26 cellular contexts compared by ENCODE assay signal in the genomic region with DNA sequence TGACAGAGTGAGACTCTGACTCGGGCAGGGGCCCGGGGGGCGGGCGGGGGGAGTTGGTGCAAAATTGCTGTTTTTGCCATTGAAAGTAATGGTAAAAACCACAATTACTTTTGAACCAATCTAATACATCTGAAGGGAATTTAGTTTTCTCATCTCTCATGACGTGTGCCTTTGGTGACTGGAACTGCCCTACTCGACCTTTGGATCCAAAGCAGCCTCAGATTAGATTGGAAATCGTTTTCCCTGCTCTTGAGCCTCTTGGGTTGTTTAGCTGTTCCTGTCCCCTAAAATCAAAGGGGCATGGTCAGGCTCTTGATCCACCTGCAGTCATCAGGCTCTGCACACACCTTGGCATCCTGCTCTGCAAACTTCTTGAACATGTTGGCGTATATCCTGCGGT.
A peak's percentile ranks its signal among the peaks of the same experiment; 100 is the strongest.
DNase-seq lines count a peak whose midpoint lies in the region; ATAC-seq and TF ChIP-seq lines count a peak whose summit lies in the region.
"Had no signal": no experiment of that assay in that cellular context is flagged by ENCODE, and none has a peak within 500 bp of the region (broad histone marks: within the 10 kb centered on the region; RNA-seq: fewer than 3 reads in every experiment).

No MANE protein-coding gene starts in this region.

- peaks cover 45 to 53% of the 10 kb centered on the region in 2 donors for H3K36me3 ChIP-seq in thyroid gland

- H3K4me3 Mint-ChIP-seq in activated naive CD4-positive, alpha-beta T cell treated with anti-CD3 and anti-CD28 coated beads, Interleukin-2, amount 50 U/mL, for 24 hours = no peak overlapping the region
- H3K4me3 Mint-ChIP-seq in activated naive CD4-positive, alpha-beta T cell treated with anti-CD3 and anti-CD28 coated beads, Interleukin-2, amount 10 ng/mL, durations not matched to agents 7 days and 5 days = no peak overlapping the region
- H3K4me3 Mint-ChIP-seq in glutamatergic neuron (ENCODE audit: unreplicated experiment) = no peak overlapping the region
- H3K4me3 Mint-ChIP-seq: CD8-positive, alpha-beta T cell had no signal

- H3K4me1 Mint-ChIP-seq in activated naive CD4-positive, alpha-beta T cell treated with anti-CD3 and anti-CD28 coated beads, Interleukin-2, amount 50 U/mL, for 24 hours = peaks cover 4% of the 10 kb centered on the region
- H3K4me1 Mint-ChIP-seq in activated naive CD4-positive, alpha-beta T cell treated with anti-CD3 and anti-CD28 coated beads, Interleukin-2, amount 10 ng/mL, durations not matched to agents 7 days and 5 days = peaks cover 3% of the 10 kb centered on the region
- peaks cover 18% of the 10 kb centered on the region for H3K4me1 Mint-ChIP-seq in glutamatergic neuron (ENCODE audit: low read depth, unreplicated experiment)

- H3K27me3 Mint-ChIP-seq in activated naive CD4-positive, alpha-beta T cell treated with anti-CD3 and anti-CD28 coated beads, Interleukin-2, amount 50 U/mL, for 24 hours = no peaks in the 10 kb centered on the region
- no peaks in the 10 kb centered on the region for H3K27me3 Mint-ChIP-seq in activated naive CD4-positive, alpha-beta T cell treated with anti-CD3 and anti-CD28 coated beads, Interleukin-2, amount 10 ng/mL, durations not matched to agents 7 days and 5 days
- no peaks in the 10 kb centered on the region for H3K27me3 Mint-ChIP-seq in glutamatergic neuron (ENCODE audit: unreplicated experiment)

- H3K36me3 Mint-ChIP-seq in activated naive CD4-positive, alpha-beta T cell treated with anti-CD3 and anti-CD28 coated beads, Interleukin-2, amount 50 U/mL, for 24 hours = peaks cover 13% of the 10 kb centered on the region
- H3K36me3 Mint-ChIP-seq in activated naive CD4-positive, alpha-beta T cell treated with anti-CD3 and anti-CD28 coated beads, Interleukin-2, amount 10 ng/mL, durations not matched to agents 7 days and 5 days = peaks cover 40% of the 10 kb centered on the region
- no peaks in the 10 kb centered on the region for H3K36me3 Mint-ChIP-seq in glutamatergic neuron (ENCODE audit: unreplicated experiment)

- H3K27ac Mint-ChIP-seq in activated naive CD4-positive, alpha-beta T cell treated with anti-CD3 and anti-CD28 coated beads, Interleukin-2, amount 50 U/mL, for 24 hours = peak overlapping the region; percentile 62
- H3K27ac Mint-ChIP-seq in activated naive CD4-positive, alpha-beta T cell treated with anti-CD3 and anti-CD28 coated beads, Interleukin-2, amount 10 ng/mL, durations not matched to agents 7 days and 5 days = no peak overlapping the region
- H3K27ac Mint-ChIP-seq in glutamatergic neuron (ENCODE audit: unreplicated experiment) = peak overlapping the region; percentile 52

- H3K27me3 ChIP-seq in thyroid gland (no peaks in the 10 kb centered on the region), dorsolateral prefrontal cortex (no peaks in the 10 kb centered on the region)
- H3K27me3 ChIP-seq: BLaER1 treated with 17β-estradiol and CSF1 and Interleukin-3, amounts not matched to agents 10 nM and 100 nM had no signal

- intact Hi-C loops in thyroid gland (cut with DNase I) (no loop called here), dorsolateral prefrontal cortex (cut with DNase I) (no loop called here)

- H3K9me3 ChIP-seq in thyroid gland = no peaks in the 10 kb centered on the region
- H3K9me3 ChIP-seq: BLaER1 treated with 17β-estradiol and CSF1 and Interleukin-3, amounts not matched to agents 10 nM and 100 nM; Caco-2; SK-N-SH had no signal

- H3K27ac ChIP-seq in RWPE1 (peak overlapping the region; percentile 9), thyroid gland (peak overlapping the region; percentile 76 to 87 (median 77)), dorsolateral prefrontal cortex (no peak overlapping the region)
- H3K27ac ChIP-seq: BLaER1 treated with 17β-estradiol and CSF1 and Interleukin-3, amounts not matched to agents 10 nM and 100 nM had no signal

- TF ChIP-seq POLR2A in thyroid gland (IDR thresholded peaks at IDR 0.05) = no peak

- TF ChIP-seq CTCF in RWPE1 (conservative IDR thresholded peaks at IDR 0.05; ENCODE audit: low read depth) = no peak
- TF ChIP-seq CTCF in glutamatergic neuron (IDR thresholded peaks at IDR 0.05; ENCODE audit: partially characterized antibody, unreplicated experiment) = no peak
- TF ChIP-seq CTCF in thyroid gland (IDR thresholded peaks at IDR 0.05) = no peak
- TF ChIP-seq CTCF in dorsolateral prefrontal cortex (IDR thresholded peaks at IDR 0.05 in 54 of 56, conservative IDR thresholded peaks at IDR 0.05 in 2 of 56; ENCODE audit: low read depth in 1 of 56, partially characterized antibody in 56 of 56) = no peak

- DNase-seq in activated naive CD4-positive, alpha-beta T cell treated with anti-CD3 and anti-CD28 coated beads, Interleukin-2, amount 10 ng/mL, durations not matched to agents 7 days and 5 days = no peak
- DNase-seq in RWPE1 (ENCODE audit: low spot score) (no peak), glutamatergic neuron (no peak), thyroid gland (no peak), dorsolateral prefrontal cortex (no peak)
- DNase-seq: AML-193; Caco-2; CD8-positive, alpha-beta T cell; DMS79; EL; GDM1; MV-4-11; NCI-H1105; NCI-H1436 treated with DMSO at 0.1 percent for 48 hours; NCI-H187 treated with DMSO at 0.1 percent for 48 hours; NCI-H2107; NCI-H446; NCI-H524 treated with DMSO at 0.1 percent for 48 hours; NCI-H774; SK-N-SH had no signal

- CTCF ChIA-PET in activated naive CD4-positive, alpha-beta T cell treated with anti-CD3 and anti-CD28 coated beads, Interleukin-2, amount 10 ng/mL, durations not matched to agents 7 days and 5 days (lab: Charles Lee) = no interaction called here
- CTCF ChIA-PET in RWPE1 (lab: Yijun Ruan, JAX) = interaction anchor here (3.1 kb wide), 1 partner anchor 160 kb away, joined by 10 read pairs; a partner anchor contains a TSS

- H3K4me3 ChIP-seq in thyroid gland (replicated peaks in 1 of 3) = no peak overlapping the region
- H3K4me3 ChIP-seq in dorsolateral prefrontal cortex = no peak overlapping the region
- H3K4me3 ChIP-seq: BLaER1 treated with 17β-estradiol and CSF1 and Interleukin-3, amounts not matched to agents 10 nM and 100 nM; GM12878; K562 had no signal

- POLR2A ChIA-PET in RWPE1 (lab: Yijun Ruan, JAX; ENCODE audit: low non-redundant PET) = no interaction called here

- H3K4me1 ChIP-seq in thyroid gland = peaks cover 26 to 46% of the 10 kb centered on the region in 2 donors
- H3K4me1 ChIP-seq: Caco-2 had no signal

- 88 to 89% methylated on average over 9 of the region's 9 CpGs for WGBS in thyroid gland, 2 donors

- ATAC-seq in HG02798 (IDR thresholded peaks at IDR 0.05; ENCODE audit: poor library complexity, unreplicated experiment) = no peak
- ATAC-seq: CD8-positive, alpha-beta T cell; GM12878; HCT116; K562 had no signal

- no peaks in the 10 kb centered on the region for H3K9me3 Mint-ChIP-seq in activated naive CD4-positive, alpha-beta T cell treated with anti-CD3 and anti-CD28 coated beads, Interleukin-2, amount 50 U/mL, for 24 hours
- H3K9me3 Mint-ChIP-seq in activated naive CD4-positive, alpha-beta T cell treated with anti-CD3 and anti-CD28 coated beads, Interleukin-2, amount 10 ng/mL, durations not matched to agents 7 days and 5 days = no peaks in the 10 kb centered on the region
- no peaks in the 10 kb centered on the region for H3K9me3 Mint-ChIP-seq in glutamatergic neuron (ENCODE audit: unreplicated experiment)
- H3K9me3 Mint-ChIP-seq: CD8-positive, alpha-beta T cell had no signal

Comparison
In these comparisons a context has a peak if more than half of its experiments do, and no peak if none do; other contexts are left out.
1. H3K27ac ChIP-seq: peak in RWPE1 (single experiment) and thyroid gland (3 of 3); none in dorsolateral prefrontal cortex (0 of 59).